8 cellular contexts compared by ENCODE assay signal in genomic region chr7:106070567-106071254, GRCh38.
DNase-seq lines count a peak whose midpoint lies in the region; ATAC-seq lines count a peak whose summit lies in the region.

No MANE protein-coding gene starts in this region.

- H3K4me1 Mint-ChIP-seq in T-helper 1 cell treated with Interleukin-12 subunit alpha and Interleukin-12 subunit beta and Interleukin-4 antibody, amounts not matched to agents 30 μg/mL and 1 μg/mL, for 36 hours (ENCODE audit: low read depth), result peaks cover 41% of the 10 kb centered on the region
- H3K4me1 Mint-ChIP-seq in central memory CD8-positive, alpha-beta T cell, result peaks cover 30% of the 10 kb centered on the region

- DNase-seq in T-helper 1 cell (no peak), NCI-H446 treated with DMSO at 0.1 percent for 48 hours (lab: John Stamatoyannopoulos, UW) (peak; percentile 17), T-helper 9 cell (no peak)
- no peak for DNase-seq in central memory CD8-positive, alpha-beta T cell (ENCODE audit: low spot score in 2 of 2)

- H3K27ac Mint-ChIP-seq in T-helper 1 cell treated with Interleukin-12 subunit alpha and Interleukin-12 subunit beta and Interleukin-4 antibody, amounts not matched to agents 30 μg/mL and 1 μg/mL, for 36 hours, result peak overlapping the region; percentile 93
- H3K27ac Mint-ChIP-seq in central memory CD8-positive, alpha-beta T cell (ENCODE audit: low read depth), result peak overlapping the region; percentile 83

- H3K27ac ChIP-seq in skin epidermis, result peak overlapping the region in 20 of 21 experiments; percentile 46 to 96 (median 82)

- ATAC-seq in central memory CD8-positive, alpha-beta T cell (replicated peaks; ENCODE audit: extremely low read depth, poor library complexity, severe bottlenecking), result no peak
- no peak for ATAC-seq in HG03280 (IDR thresholded peaks at IDR 0.05; ENCODE audit: unreplicated experiment)
- no peak for ATAC-seq in HG02610 (IDR thresholded peaks at IDR 0.05; ENCODE audit: unreplicated experiment)

- H3K4me3 ChIP-seq in skin epidermis, result no peak overlapping the region

- H3K36me3 Mint-ChIP-seq in T-helper 1 cell treated with Interleukin-12 subunit alpha and Interleukin-12 subunit beta and Interleukin-4 antibody, amounts not matched to agents 30 μg/mL and 1 μg/mL, for 36 hours (ENCODE audit: low read depth), result peaks cover 4% of the 10 kb centered on the region
- no peaks in the 10 kb centered on the region for H3K36me3 Mint-ChIP-seq in central memory CD8-positive, alpha-beta T cell (ENCODE audit: insufficient read depth)

- H3K27me3 Mint-ChIP-seq in T-helper 1 cell treated with Interleukin-12 subunit alpha and Interleukin-12 subunit beta and Interleukin-4 antibody, amounts not matched to agents 30 μg/mL and 1 μg/mL, for 36 hours (ENCODE audit: low read depth), result no peaks in the 10 kb centered on the region
- no peaks in the 10 kb centered on the region for H3K27me3 Mint-ChIP-seq in central memory CD8-positive, alpha-beta T cell

- no peaks in the 10 kb centered on the region for H3K9me3 Mint-ChIP-seq in T-helper 1 cell treated with Interleukin-12 subunit alpha and Interleukin-12 subunit beta and Interleukin-4 antibody, amounts not matched to agents 30 μg/mL and 1 μg/mL, for 36 hours
- no peaks in the 10 kb centered on the region for H3K9me3 Mint-ChIP-seq in central memory CD8-positive, alpha-beta T cell

- H3K4me3 Mint-ChIP-seq in T-helper 1 cell treated with Interleukin-12 subunit alpha and Interleukin-12 subunit beta and Interleukin-4 antibody, amounts not matched to agents 30 μg/mL and 1 μg/mL, for 36 hours, result peak overlapping the region; percentile 66
- H3K4me3 Mint-ChIP-seq in central memory CD8-positive, alpha-beta T cell, result peak overlapping the region; percentile 66
